ENCODE assay signal across 1 cellular context in the genomic region with DNA sequence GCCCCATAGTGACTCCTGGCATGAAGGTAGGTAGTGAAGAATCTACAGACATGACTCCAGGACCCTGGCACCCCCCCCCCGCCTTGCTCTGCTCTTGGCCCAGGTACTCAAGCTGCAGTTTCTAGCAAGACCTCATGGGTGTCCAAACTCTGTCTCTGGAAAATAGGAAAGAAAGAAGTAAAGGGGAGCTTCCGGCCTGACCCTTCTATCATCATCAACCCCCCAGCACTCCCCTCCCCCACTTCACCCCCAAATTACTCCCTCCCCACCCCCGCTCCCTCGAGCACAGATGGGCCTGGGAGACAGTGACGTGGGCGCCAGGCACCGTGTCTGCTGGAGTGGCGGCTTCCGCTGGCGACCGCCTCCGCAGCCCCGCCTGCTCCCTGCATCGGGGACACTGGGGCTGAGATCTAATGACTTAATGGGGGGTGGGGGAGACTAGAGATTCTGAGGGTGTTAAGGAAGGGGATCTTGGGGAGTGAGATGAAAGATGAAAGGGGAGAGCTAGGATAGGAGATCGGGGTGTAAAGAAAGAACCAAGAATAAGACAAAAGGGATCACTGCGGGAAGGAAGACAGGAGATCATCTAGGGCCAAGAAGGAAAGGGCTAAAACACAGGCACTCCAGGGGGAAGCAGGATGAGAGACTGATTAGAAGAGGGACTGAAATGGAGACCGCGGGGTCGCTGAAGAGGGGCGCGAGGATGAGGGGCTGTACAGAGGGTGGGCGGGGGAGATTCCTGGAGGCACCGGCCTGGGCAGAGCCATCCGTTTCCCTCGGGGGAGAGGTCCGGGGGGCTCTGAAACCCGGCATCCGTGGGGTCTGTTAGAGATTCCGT.
TF ChIP-seq lines count a peak whose summit lies in the region.

No MANE protein-coding gene starts in this region.

TF ChIP-seq in WTC11, 78 proteins besides CTCF, POLR2A, EP300 and RAD21 (continued from another document):
- TF ChIP-seq, protein P1, sequence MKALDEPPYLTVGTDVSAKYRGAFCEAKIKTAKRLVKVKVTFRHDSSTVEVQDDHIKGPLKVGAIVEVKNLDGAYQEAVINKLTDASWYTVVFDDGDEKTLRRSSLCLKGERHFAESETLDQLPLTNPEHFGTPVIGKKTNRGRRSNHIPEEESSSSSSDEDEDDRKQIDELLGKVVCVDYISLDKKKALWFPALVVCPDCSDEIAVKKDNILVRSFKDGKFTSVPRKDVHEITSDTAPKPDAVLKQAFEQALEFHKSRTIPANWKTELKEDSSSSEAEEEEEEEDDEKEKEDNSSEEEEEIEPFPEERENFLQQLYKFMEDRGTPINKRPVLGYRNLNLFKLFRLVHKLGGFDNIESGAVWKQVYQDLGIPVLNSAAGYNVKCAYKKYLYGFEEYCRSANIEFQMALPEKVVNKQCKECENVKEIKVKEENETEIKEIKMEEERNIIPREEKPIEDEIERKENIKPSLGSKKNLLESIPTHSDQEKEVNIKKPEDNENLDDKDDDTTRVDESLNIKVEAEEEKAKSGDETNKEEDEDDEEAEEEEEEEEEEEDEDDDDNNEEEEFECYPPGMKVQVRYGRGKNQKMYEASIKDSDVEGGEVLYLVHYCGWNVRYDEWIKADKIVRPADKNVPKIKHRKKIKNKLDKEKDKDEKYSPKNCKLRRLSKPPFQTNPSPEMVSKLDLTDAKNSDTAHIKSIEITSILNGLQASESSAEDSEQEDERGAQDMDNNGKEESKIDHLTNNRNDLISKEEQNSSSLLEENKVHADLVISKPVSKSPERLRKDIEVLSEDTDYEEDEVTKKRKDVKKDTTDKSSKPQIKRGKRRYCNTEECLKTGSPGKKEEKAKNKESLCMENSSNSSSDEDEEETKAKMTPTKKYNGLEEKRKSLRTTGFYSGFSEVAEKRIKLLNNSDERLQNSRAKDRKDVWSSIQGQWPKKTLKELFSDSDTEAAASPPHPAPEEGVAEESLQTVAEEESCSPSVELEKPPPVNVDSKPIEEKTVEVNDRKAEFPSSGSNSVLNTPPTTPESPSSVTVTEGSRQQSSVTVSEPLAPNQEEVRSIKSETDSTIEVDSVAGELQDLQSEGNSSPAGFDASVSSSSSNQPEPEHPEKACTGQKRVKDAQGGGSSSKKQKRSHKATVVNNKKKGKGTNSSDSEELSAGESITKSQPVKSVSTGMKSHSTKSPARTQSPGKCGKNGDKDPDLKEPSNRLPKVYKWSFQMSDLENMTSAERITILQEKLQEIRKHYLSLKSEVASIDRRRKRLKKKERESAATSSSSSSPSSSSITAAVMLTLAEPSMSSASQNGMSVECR (CRISPR knock-in tag; IDR thresholded peaks at IDR 0.05; ENCODE audit: borderline replicate concordance) = no peak
- no peak for TF ChIP-seq CREB1 (CRISPR knock-in tag; IDR thresholded peaks at IDR 0.05)
- no peak for TF ChIP-seq JUN (CRISPR knock-in tag; IDR thresholded peaks at IDR 0.05)
- no peak for TF ChIP-seq ZNF396 (CRISPR knock-in tag; IDR thresholded peaks at IDR 0.05; ENCODE audit: borderline replicate concordance)
- no peak for TF ChIP-seq KAT7 (CRISPR knock-in tag; IDR thresholded peaks at IDR 0.05; ENCODE audit: borderline replicate concordance)
- TF ChIP-seq, protein P2, sequence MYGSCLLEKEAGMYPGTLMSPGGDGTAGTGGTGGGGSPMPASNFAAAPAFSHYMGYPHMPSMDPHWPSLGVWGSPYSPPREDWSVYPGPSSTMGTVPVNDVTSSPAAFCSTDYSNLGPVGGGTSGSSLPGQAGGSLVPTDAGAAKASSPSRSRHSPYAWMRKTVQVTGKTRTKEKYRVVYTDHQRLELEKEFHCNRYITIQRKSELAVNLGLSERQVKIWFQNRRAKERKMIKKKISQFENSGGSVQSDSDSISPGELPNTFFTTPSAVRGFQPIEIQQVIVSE (CRISPR knock-in tag; IDR thresholded peaks at IDR 0.05; ENCODE audit: borderline replicate concordance) = no peak
- TF ChIP-seq, protein P3, sequence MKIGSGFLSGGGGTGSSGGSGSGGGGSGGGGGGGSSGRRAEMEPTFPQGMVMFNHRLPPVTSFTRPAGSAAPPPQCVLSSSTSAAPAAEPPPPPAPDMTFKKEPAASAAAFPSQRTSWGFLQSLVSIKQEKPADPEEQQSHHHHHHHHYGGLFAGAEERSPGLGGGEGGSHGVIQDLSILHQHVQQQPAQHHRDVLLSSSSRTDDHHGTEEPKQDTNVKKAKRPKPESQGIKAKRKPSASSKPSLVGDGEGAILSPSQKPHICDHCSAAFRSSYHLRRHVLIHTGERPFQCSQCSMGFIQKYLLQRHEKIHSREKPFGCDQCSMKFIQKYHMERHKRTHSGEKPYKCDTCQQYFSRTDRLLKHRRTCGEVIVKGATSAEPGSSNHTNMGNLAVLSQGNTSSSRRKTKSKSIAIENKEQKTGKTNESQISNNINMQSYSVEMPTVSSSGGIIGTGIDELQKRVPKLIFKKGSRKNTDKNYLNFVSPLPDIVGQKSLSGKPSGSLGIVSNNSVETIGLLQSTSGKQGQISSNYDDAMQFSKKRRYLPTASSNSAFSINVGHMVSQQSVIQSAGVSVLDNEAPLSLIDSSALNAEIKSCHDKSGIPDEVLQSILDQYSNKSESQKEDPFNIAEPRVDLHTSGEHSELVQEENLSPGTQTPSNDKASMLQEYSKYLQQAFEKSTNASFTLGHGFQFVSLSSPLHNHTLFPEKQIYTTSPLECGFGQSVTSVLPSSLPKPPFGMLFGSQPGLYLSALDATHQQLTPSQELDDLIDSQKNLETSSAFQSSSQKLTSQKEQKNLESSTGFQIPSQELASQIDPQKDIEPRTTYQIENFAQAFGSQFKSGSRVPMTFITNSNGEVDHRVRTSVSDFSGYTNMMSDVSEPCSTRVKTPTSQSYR (CRISPR knock-in tag; IDR thresholded peaks at IDR 0.05) = no peak
- TF ChIP-seq JAZF1 (CRISPR knock-in tag; IDR thresholded peaks at IDR 0.05) = no peak
